ENCODE assay signal across 8 cellular contexts in genomic region chr15:99703603-99704443, GRCh38. TPM values are rescaled to one million over a fixed set of nuclear protein-coding genes. Genes with fewer than 3 reads are reported as not detected.
A peak's percentile ranks its signal among the peaks of the same experiment; 100 is the strongest.
DNase-seq lines count a peak whose midpoint lies in the region; ATAC-seq and TF ChIP-seq lines count a peak whose summit lies in the region.

No MANE protein-coding gene starts in this region.

- DNase-seq in Caki2 (ENCODE audit: low read depth), result peak; percentile 65
- DNase-seq in RWPE1 (ENCODE audit: low spot score), result peak; percentile 81
- DNase-seq in effector memory CD4-positive, alpha-beta T cell, result no peak
- DNase-seq in mesothelial cell of epicardium (ENCODE audit: low spot score in 2 of 2, unreplicated experiment in 2 of 2), result no peak
- no peak for DNase-seq in middle frontal gyrus (ENCODE audit: extremely low spot score, low spot score)

- peak; percentile 65 for TF ChIP-seq CTCF in RWPE1 (conservative IDR thresholded peaks at IDR 0.05; ENCODE audit: low read depth)
- peak; percentile 57 for TF ChIP-seq CTCF in mesothelial cell of epicardium (IDR thresholded peaks at IDR 0.05; ENCODE audit: unreplicated experiment)

- H3K27me3 Mint-ChIP-seq in mesothelial cell of epicardium (ENCODE audit: low read depth), result no peaks in the 10 kb centered on the region

- H3K9me3 Mint-ChIP-seq in mesothelial cell of epicardium, result no peaks in the 10 kb centered on the region

- POLR2A ChIA-PET in RWPE1 (lab: Yijun Ruan, JAX; ENCODE audit: low non-redundant PET), result no interaction called here

- peaks cover 16% of the 10 kb centered on the region for H3K4me1 Mint-ChIP-seq in mesothelial cell of epicardium

- H3K4me1 ChIP-seq in effector memory CD4-positive, alpha-beta T cell (ENCODE audit: control insufficient read depth, insufficient read depth, low read length, poor library complexity, severe bottlenecking), result peaks cover 12% of the 10 kb centered on the region

- H3K27me3 ChIP-seq in effector memory CD4-positive, alpha-beta T cell (replicated peaks; ENCODE audit: control insufficient read depth, insufficient read depth, low read length, poor library complexity, severe bottlenecking), result no peaks in the 10 kb centered on the region

- CTCF ChIA-PET in RWPE1 (lab: Yijun Ruan, JAX), result interaction anchor here (0.7 to 1.9 kb wide), 31 partner anchors 9 to 1582 kb away, joined by 3 to 28 read pairs (median 4); partner anchors contain the start of gene LYSMD4

- no peak overlapping the region for H3K4me3 ChIP-seq in effector memory CD4-positive, alpha-beta T cell (ENCODE audit: insufficient read depth, low read depth, low read length, poor library complexity, severe bottlenecking)

- in situ Hi-C loops in Caki2 (cut with HindIII; ENCODE audit: low pct_unique_long_range_greater_than_20kb, low sequenced_read_pairs), result no loop called here

- peaks cover 4% of the 10 kb centered on the region for H3K36me3 Mint-ChIP-seq in mesothelial cell of epicardium

- no peak overlapping the region for H3K27ac ChIP-seq in RWPE1
- peak overlapping the region; percentile 49 for H3K27ac ChIP-seq in effector memory CD4-positive, alpha-beta T cell (ENCODE audit: insufficient read depth, low read length, poor library complexity, severe bottlenecking)

- H3K36me3 ChIP-seq in effector memory CD4-positive, alpha-beta T cell (ENCODE audit: control insufficient read depth, insufficient read depth, low read length), result no peaks in the 10 kb centered on the region

- H3K27ac Mint-ChIP-seq in mesothelial cell of epicardium, result peak overlapping the region; percentile 92

- no peak overlapping the region for H3K4me3 Mint-ChIP-seq in mesothelial cell of epicardium

- H3K9me3 ChIP-seq in effector memory CD4-positive, alpha-beta T cell (ENCODE audit: control insufficient read depth, low read length), result no peaks in the 10 kb centered on the region

- ATAC-seq in GM19025 (IDR thresholded peaks at IDR 0.05; ENCODE audit: low read depth, unreplicated experiment) (peak; percentile 10), HG03432 (IDR thresholded peaks at IDR 0.05; ENCODE audit: unreplicated experiment) (peak; percentile 64), HG02571 (IDR thresholded peaks at IDR 0.05; ENCODE audit: unreplicated experiment) (no peak)

RNA-seq across cellular contexts. Expression of gene LYSMD4, which starts 29.4 kb away (rescaled TPM):
- 1.1 and 1.5 TPM in 2 replicates for total RNA-seq in Caki2 (2014; rRNA removed; shearing (Covaris generic); ENCODE audit: low replicate concordance)
- total RNA-seq in mesothelial cell of epicardium, result 17.2 to 18.1 TPM (median 17.2 TPM) in 3 replicates

Comparison
In these comparisons a context has a peak if more than half of its experiments do, and no peak if none do; other contexts are left out.
1. DNase-seq: peak in Caki2 (single experiment) and RWPE1 (single experiment); none in effector memory CD4-positive, alpha-beta T cell (0 of 3), mesothelial cell of epicardium (0 of 2) and middle frontal gyrus (single experiment).